Comparison of ENCODE assay signal across 8 cellular contexts in the genomic region with DNA sequence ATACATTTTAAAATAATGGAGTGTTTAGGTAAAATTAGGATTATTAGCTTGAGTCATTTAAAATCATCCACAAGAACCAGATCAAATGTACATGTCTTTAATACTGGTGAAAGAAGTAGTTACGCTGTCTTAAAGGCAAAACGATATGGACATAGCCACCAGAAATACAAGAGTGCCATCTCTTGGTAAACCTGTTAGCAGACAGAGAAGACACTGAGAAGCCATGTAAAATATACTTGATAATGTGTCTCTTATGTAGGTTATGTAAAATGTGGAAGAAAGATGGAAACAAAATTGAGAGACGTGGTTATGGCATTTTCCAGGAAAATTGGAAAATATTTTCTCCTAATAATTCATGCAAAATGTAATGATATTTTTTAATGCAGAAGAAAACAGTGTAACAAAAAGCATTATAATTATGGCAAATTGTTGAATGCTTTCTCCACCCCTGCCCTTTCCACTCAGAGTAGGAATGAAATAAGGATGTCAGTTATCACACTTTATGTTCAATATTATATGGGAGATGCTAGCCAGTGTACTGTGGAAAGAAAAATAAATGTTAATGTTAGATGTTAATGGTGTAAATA. TPM values are rescaled to one million over a fixed set of nuclear protein-coding genes. Genes with fewer than 3 reads are reported as not detected.
DNase-seq lines count a peak whose midpoint lies in the region; ATAC-seq and TF ChIP-seq lines count a peak whose summit lies in the region.

No MANE protein-coding gene starts in this region.

- peak; percentile 65 for TF ChIP-seq CTCF in CD8-positive, alpha-beta T cell (IDR thresholded peaks at IDR 0.05)
- TF ChIP-seq CTCF in OCI-LY7 (conservative IDR thresholded peaks at IDR 0.05; ENCODE audit: low read length) = peak; percentile 87
- TF ChIP-seq CTCF in endodermal cell (conservative IDR thresholded peaks at IDR 0.05) = peak; percentile 76
- peak; percentile 41 for TF ChIP-seq CTCF in psoas muscle (IDR thresholded peaks at IDR 0.05)
- peak in 2 of 6 experiments; percentile 26 to 32 for TF ChIP-seq CTCF in thyroid gland (IDR thresholded peaks at IDR 0.05)
- no peak for TF ChIP-seq CTCF in omental fat pad (IDR thresholded peaks at IDR 0.05)

- peaks cover 4% of the 10 kb centered on the region for H3K27me3 Mint-ChIP-seq in CD8-positive, alpha-beta T cell (ENCODE audit: low read depth)
- no peaks in the 10 kb centered on the region for H3K27me3 Mint-ChIP-seq in endodermal cell (ENCODE audit: insufficient read depth)

- H4K20me1 ChIP-seq in OCI-LY7 (ENCODE audit: insufficient read depth, low read length) = no peaks in the 10 kb centered on the region

- CTCF ChIA-PET in CD8-positive, alpha-beta T cell (lab: Charles Lee) = interaction anchor here (0.5 to 0.7 kb wide), 2 partner anchors 160 to 212 kb away, joined by 3 read pairs; no protein-coding TSS in a partner anchor
- CTCF ChIA-PET in OCI-LY7 (lab: Charles Lee; ENCODE audit: unreplicated experiment) = no interaction called here

- H3K4me2 ChIP-seq in OCI-LY7 (ENCODE audit: low read length) = no peak overlapping the region

- H3K4me1 ChIP-seq in CD8-positive, alpha-beta T cell (ENCODE audit: insufficient read depth, low read length) = no peaks in the 10 kb centered on the region
- H3K4me1 ChIP-seq in OCI-LY7 (ENCODE audit: insufficient read depth, low read length, poor library complexity, severe bottlenecking) = no peaks in the 10 kb centered on the region
- H3K4me1 ChIP-seq in endodermal cell (ENCODE audit: control insufficient read depth, insufficient read depth, low read length) = no peaks in the 10 kb centered on the region
- H3K4me1 ChIP-seq in psoas muscle = no peaks in the 10 kb centered on the region
- H3K4me1 ChIP-seq in thyroid gland = no peaks in the 10 kb centered on the region

- H3K9me2 ChIP-seq in OCI-LY7 (ENCODE audit: insufficient read depth, low read length) = no peaks in the 10 kb centered on the region

- H3K9ac ChIP-seq in endodermal cell (ENCODE audit: extremely low read depth, low read length, poor library complexity, severe bottlenecking) = no peak overlapping the region

- intact Hi-C loops in CD8-positive, alpha-beta T cell (cut with DNase I, micrococcal nuclease) = loop anchor here (1.0 to 5.0 kb wide), 4 partner anchors 154 to 675 kb away; no protein-coding TSS in a partner anchor
- intact Hi-C loops in OCI-LY7 (cut with micrococcal nuclease; ENCODE audit: unreplicated experiment) (loop anchor here (2.0 to 10.0 kb wide), 2 partner anchors 222 to 718 kb away; no protein-coding TSS in a partner anchor), psoas muscle (cut with DNase I) (no loop called here), thyroid gland (cut with DNase I) (no loop called here)

- no peaks in the 10 kb centered on the region for H3K79me2 ChIP-seq in OCI-LY7 (ENCODE audit: insufficient read depth, low read depth, low read length)

- no peak overlapping the region for H3K4me3 ChIP-seq in CD8-positive, alpha-beta T cell (ENCODE audit: low read depth, low read length)
- no peak overlapping the region for H3K4me3 ChIP-seq in OCI-LY7 (ENCODE audit: low read depth, low read length, poor library complexity, severe bottlenecking)
- H3K4me3 ChIP-seq in endodermal cell (ENCODE audit: low read length) = no peak overlapping the region
- no peak overlapping the region for H3K4me3 ChIP-seq in psoas muscle
- no peak overlapping the region for H3K4me3 ChIP-seq in thyroid gland (replicated peaks in 1 of 3)

- TF ChIP-seq POLR2A in thyroid gland (IDR thresholded peaks at IDR 0.05) = no peak

- no peaks in the 10 kb centered on the region for H3K9me3 ChIP-seq in CD8-positive, alpha-beta T cell (ENCODE audit: low read length)
- H3K9me3 ChIP-seq in OCI-LY7 (ENCODE audit: low read length) (peaks cover 8% of the 10 kb centered on the region; the same call in 1 of the 2 replicates), endodermal cell (ENCODE audit: control insufficient read depth, low read length) (peaks cover 5% of the 10 kb centered on the region), psoas muscle (no peaks in the 10 kb centered on the region), thyroid gland (no peaks in the 10 kb centered on the region)

- H3K27ac Mint-ChIP-seq in CD8-positive, alpha-beta T cell = no peak overlapping the region
- H3K27ac Mint-ChIP-seq in endodermal cell = no peak overlapping the region

- H2AFZ ChIP-seq in OCI-LY7 (ENCODE audit: low read length) = no peak overlapping the region

- BruUV-seq in OCI-LY7 (replicated peaks; lab: Mats Ljungman, UMichigan) = no TSS peak

- H3K36me3 Mint-ChIP-seq in CD8-positive, alpha-beta T cell = no peaks in the 10 kb centered on the region
- H3K36me3 Mint-ChIP-seq in endodermal cell (ENCODE audit: low read depth) = no peaks in the 10 kb centered on the region

- peaks cover 3% of the 10 kb centered on the region for H3K4me1 Mint-ChIP-seq in CD8-positive, alpha-beta T cell (ENCODE audit: low read depth)
- no peaks in the 10 kb centered on the region for H3K4me1 Mint-ChIP-seq in endodermal cell

- H3K36me3 ChIP-seq in CD8-positive, alpha-beta T cell (ENCODE audit: insufficient read depth, low read length) = no peaks in the 10 kb centered on the region
- H3K36me3 ChIP-seq in OCI-LY7 (ENCODE audit: insufficient read depth, low read length) (no peaks in the 10 kb centered on the region), endodermal cell (ENCODE audit: control insufficient read depth, insufficient read depth, low read length) (no peaks in the 10 kb centered on the region), psoas muscle (ENCODE audit: insufficient read depth in 1 of 2, low read depth in 1 of 2) (no peaks in the 10 kb centered on the region), thyroid gland (no peaks in the 10 kb centered on the region)

- no peaks in the 10 kb centered on the region for H3K27me3 ChIP-seq in CD8-positive, alpha-beta T cell (ENCODE audit: insufficient read depth, low read length)
- H3K27me3 ChIP-seq in endodermal cell (ENCODE audit: control insufficient read depth, insufficient read depth, low read length, poor library complexity, severe bottlenecking) (no peaks in the 10 kb centered on the region), psoas muscle (ENCODE audit: insufficient read depth in 3 of 3, low read length in 2 of 3) (no peaks in the 10 kb centered on the region), thyroid gland (no peaks in the 10 kb centered on the region)

- no peak overlapping the region for H3K27ac ChIP-seq in CD8-positive, alpha-beta T cell (ENCODE audit: low read depth, low read length)
- H3K27ac ChIP-seq in OCI-LY7 (ENCODE audit: low read depth, low read length, poor library complexity, severe bottlenecking) (no peak overlapping the region), endodermal cell (ENCODE audit: low read depth, low read length) (no peak overlapping the region), psoas muscle (no peak overlapping the region), thyroid gland (no peak overlapping the region)

- no peak overlapping the region for H3K4me3 Mint-ChIP-seq in CD8-positive, alpha-beta T cell
- H3K4me3 Mint-ChIP-seq in endodermal cell = no peak overlapping the region

- ATAC-seq in CD8-positive, alpha-beta T cell = peak; percentile 38
- ATAC-seq in psoas muscle (peak in 2 of 4 donors; percentile 54 to 66), omental fat pad (ENCODE audit: low FRiP score) (no peak)

- DNase-seq in CD8-positive, alpha-beta T cell = no peak
- DNase-seq in HCEC 1CT (peak; percentile 53), OCI-LY7 (ENCODE audit: low spot score) (peak; percentile 62), endodermal cell (no peak), psoas muscle (no peak), thyroid gland (no peak), omental fat pad (ENCODE audit: low spot score) (no peak)
- no peak for DNase-seq in activated CD4-positive, alpha-beta T cell treated with anti-CD3 and anti-CD28 coated beads, Interleukin-2, amount 50 U/mL, for 48 hours

- peaks cover 8% of the 10 kb centered on the region for H3K9me3 Mint-ChIP-seq in CD8-positive, alpha-beta T cell
- H3K9me3 Mint-ChIP-seq in endodermal cell = peaks cover 13% of the 10 kb centered on the region

- WGBS in endodermal cell (ENCODE audit: insufficient coverage in 1 of 2, insufficient read length in 1 of 2), 2 experiments = 68 to 71% methylated on average over 2 of the region's 3 CpGs
- 38 to 45% (median 43%) methylated on average over 3 of the region's 3 CpGs for WGBS in psoas muscle, 3 donors
- WGBS in thyroid gland, 2 donors = 40 to 48% methylated on average over 3 of the region's 3 CpGs

- POLR2A ChIA-PET in CD8-positive, alpha-beta T cell (lab: Charles Lee) = no interaction called here
- POLR2A ChIA-PET in OCI-LY7 (lab: Charles Lee) = no interaction called here

RNA-seq across cellular contexts. Expression of a gene that starts 12.2 kb away (rescaled TPM):
- total RNA-seq in CD8-positive, alpha-beta T cell = not detected
- total RNA-seq in OCI-LY7 (2014; rRNA removed; shearing (Covaris generic)) = not detected in 2 replicates
- total RNA-seq in OCI-LY7 (2022) (not detected in 2 replicates), endodermal cell (not detected), psoas muscle (not detected), thyroid gland (not detected), omental fat pad (not detected)
- polyA plus RNA-seq in endodermal cell (2013, experiment 1 of 2) = not detected
- not detected for polyA plus RNA-seq in endodermal cell (2013, experiment 2 of 2)
- not detected for polyA plus RNA-seq in psoas muscle

RNA-seq across cellular contexts. Expression of a gene that starts 19.9 kb away (rescaled TPM):
- total RNA-seq in CD8-positive, alpha-beta T cell = 10 to 100 TPM; 13.2 to 13.6 TPM
- total RNA-seq in OCI-LY7 (2014; rRNA removed; shearing (Covaris generic)) = 11.9 and 12.8 TPM in 2 replicates
- total RNA-seq in OCI-LY7 (2022) = 14.8 and 16.1 TPM in 2 replicates
- 1 to 10 TPM; 4.2 to 4.4 TPM for total RNA-seq in endodermal cell
- polyA plus RNA-seq in endodermal cell (2013, experiment 1 of 2) = 0.32 TPM
- polyA plus RNA-seq in endodermal cell (2013, experiment 2 of 2) = 0.29 TPM
- 1 to 10 TPM; 3.1 to 7.3 (median 4.8) TPM for total RNA-seq in psoas muscle
- 1 to 10 TPM; 1.4 to 5.8 (median 3.4) TPM for polyA plus RNA-seq in psoas muscle
- total RNA-seq in thyroid gland = 10 to 100 TPM; 11.5 to 14.0 (median 12.4) TPM
- 10 to 100 TPM in 3 of 4 donors, 1 to 10 TPM in 1; 7.8 to 21.6 (median 11.7) TPM for total RNA-seq in omental fat pad

Comparison
In these comparisons a context has a peak if more than half of its experiments do, and no peak if none do; other contexts are left out.
1. DNase-seq: peak in HCEC 1CT (single experiment) and OCI-LY7 (single experiment); none in CD8-positive, alpha-beta T cell (0 of 7), endodermal cell (single experiment), psoas muscle (0 of 2), activated CD4-positive, alpha-beta T cell treated with anti-CD3 and anti-CD28 coated beads, Interleukin-2, amount 50 U/mL, for 48 hours (0 of 2), thyroid gland (0 of 2) and omental fat pad (single experiment).
2. CTCF ChIP-seq: peak in CD8-positive, alpha-beta T cell (single experiment), OCI-LY7 (single experiment), endodermal cell (single experiment) and psoas muscle (single experiment); none in omental fat pad (0 of 3).
3. intact Hi-C loops: an anchor here in CD8-positive, alpha-beta T cell (1.0 to 5.0 kb wide) and OCI-LY7 (2.0 to 10.0 kb wide); none called in psoas muscle and thyroid gland.